19 cellular contexts compared by ENCODE assay signal in genomic region chr19:38211779-38212178, GRCh38. TPM values are rescaled to one million over a fixed set of nuclear protein-coding genes. Genes with fewer than 3 reads are reported as not detected.
A peak's percentile ranks its signal among the peaks of the same experiment; 100 is the strongest.
DNase-seq lines count a peak whose midpoint lies in the region; ATAC-seq and TF ChIP-seq lines count a peak whose summit lies in the region.
"Had no signal": no experiment of that assay in that cellular context is flagged by ENCODE, and none has a peak within 500 bp of the region (broad histone marks: within the 10 kb centered on the region; RNA-seq: fewer than 3 reads in every experiment).

No MANE protein-coding gene starts in this region.

- H3K27ac Mint-ChIP-seq in endodermal cell = no peak overlapping the region
- H3K27ac Mint-ChIP-seq: CD14-positive monocyte had no signal

- no peaks in the 10 kb centered on the region for H3K9me3 Mint-ChIP-seq in endodermal cell

- peaks cover 18% of the 10 kb centered on the region for H3K4me1 Mint-ChIP-seq in endodermal cell

- H3K36me3 Mint-ChIP-seq in endodermal cell (ENCODE audit: low read depth) = no peaks in the 10 kb centered on the region

- H3K4me3 Mint-ChIP-seq in endodermal cell = no peak overlapping the region
- H3K4me3 Mint-ChIP-seq: CD14-positive monocyte had no signal

- H3K9me3 ChIP-seq in ES-I3 (ENCODE audit: control insufficient read depth, insufficient read depth, low read length) (no peaks in the 10 kb centered on the region), HUES64 (ENCODE audit: insufficient read depth, low read depth, low read length) (no peaks in the 10 kb centered on the region), endodermal cell (ENCODE audit: control insufficient read depth, low read length) (no peaks in the 10 kb centered on the region), adrenal gland (replicated peaks in 1 of 3) (no peaks in the 10 kb centered on the region)
- H3K9me3 ChIP-seq in effector memory CD4-positive, alpha-beta T cell (ENCODE audit: control insufficient read depth, low read length) = no peaks in the 10 kb centered on the region
- H3K9me3 ChIP-seq: MG63 had no signal

- WGBS in HUES64 = 24% methylated on average over 12 of the region's 17 CpGs
- WGBS in endodermal cell (ENCODE audit: insufficient coverage in 1 of 2, insufficient read length in 1 of 2), 2 experiments = 55% methylated on average over 15 of the region's 17 CpGs; no CpG with 5 or more reads in 1 of the 2 experiments
- 37 to 59% (median 54%) methylated on average over 2 to 17 of the region's 17 CpGs for WGBS in adrenal gland, 4 donors

- peaks cover 40% of the 10 kb centered on the region for H3K27me3 Mint-ChIP-seq in endodermal cell (ENCODE audit: insufficient read depth)

- H3K27me3 ChIP-seq in HUES64 (ENCODE audit: insufficient read depth, low read length) = no peaks in the 10 kb centered on the region
- H3K27me3 ChIP-seq in endodermal cell (ENCODE audit: control insufficient read depth, insufficient read depth, low read length, poor library complexity, severe bottlenecking) = peaks cover 24% of the 10 kb centered on the region
- H3K27me3 ChIP-seq in adrenal gland = peaks cover 10% of the 10 kb centered on the region
- H3K27me3 ChIP-seq in effector memory CD4-positive, alpha-beta T cell (replicated peaks; ENCODE audit: control insufficient read depth, insufficient read depth, low read length, poor library complexity, severe bottlenecking) = peaks cover 13% of the 10 kb centered on the region
- H3K27me3 ChIP-seq: MG63 had no signal

- no peak for ATAC-seq in HG03565 (IDR thresholded peaks at IDR 0.05; ENCODE audit: unreplicated experiment)
- ATAC-seq: Panc1 had no signal

- intact Hi-C loops in adrenal gland (cut with DNase I) = no loop called here

- TF ChIP-seq CTCF in endodermal cell (conservative IDR thresholded peaks at IDR 0.05) (no peak), adrenal gland (IDR thresholded peaks at IDR 0.05) (no peak)

- TF ChIP-seq POLR2A in adrenal gland (IDR thresholded peaks at IDR 0.05) = no peak

- H3K36me3 ChIP-seq in ES-I3 (ENCODE audit: insufficient read depth, low read length) (no peaks in the 10 kb centered on the region), HUES64 (ENCODE audit: insufficient read depth, low read length) (no peaks in the 10 kb centered on the region), endodermal cell (ENCODE audit: control insufficient read depth, insufficient read depth, low read length) (no peaks in the 10 kb centered on the region), adrenal gland (replicated peaks in 1 of 2) (no peaks in the 10 kb centered on the region)
- H3K36me3 ChIP-seq in effector memory CD4-positive, alpha-beta T cell (ENCODE audit: control insufficient read depth, insufficient read depth, low read length) = no peaks in the 10 kb centered on the region

- H3K9ac ChIP-seq in ES-I3 (ENCODE audit: low read depth, low read length) (peak overlapping the region; percentile 17; the same call in 1 of the 2 replicates), HUES64 (ENCODE audit: low read depth, low read length) (no peak overlapping the region), endodermal cell (ENCODE audit: extremely low read depth, low read length, poor library complexity, severe bottlenecking) (no peak overlapping the region)

- no peak overlapping the region; the same call in 1 of the 2 replicates for H3K27ac ChIP-seq in HUES64 (ENCODE audit: low read depth, low read length)
- no peak overlapping the region for H3K27ac ChIP-seq in endodermal cell (ENCODE audit: low read depth, low read length)
- H3K27ac ChIP-seq in adrenal gland = no peak overlapping the region
- H3K27ac ChIP-seq in effector memory CD4-positive, alpha-beta T cell (ENCODE audit: insufficient read depth, low read length, poor library complexity, severe bottlenecking) = no peak overlapping the region

- H3K4me3 ChIP-seq in HUES64 (ENCODE audit: low read length) (peak overlapping the region; percentile 59), endodermal cell (ENCODE audit: low read length) (no peak overlapping the region), adrenal gland (no peak overlapping the region)
- no peak overlapping the region for H3K4me3 ChIP-seq in effector memory CD4-positive, alpha-beta T cell (ENCODE audit: insufficient read depth, low read depth, low read length, poor library complexity, severe bottlenecking)
- H3K4me3 ChIP-seq: MG63 had no signal

- DNase-seq in endodermal cell = peak; percentile 81
- DNase-seq in left kidney (ENCODE audit: low read depth, low spot score) = peak; percentile 60
- DNase-seq in adrenal gland = no peak
- no peak for DNase-seq in effector memory CD4-positive, alpha-beta T cell
- DNase-seq in hepatic stellate cell (ENCODE audit: low spot score) = no peak
- DNase-seq: COR-L47, DMS153, MG63, NCI-H1105, NCI-H1694 treated with DMSO at 0.1 percent for 48 hours, NCI-H2171, NCI-H510A, NCI-H82, Right ventricle myocardium superior had no signal

- H3K4me1 ChIP-seq in ES-I3 (ENCODE audit: insufficient read depth, low read length) (peaks cover 4% of the 10 kb centered on the region; the same call in 1 of the 2 replicates), HUES64 (ENCODE audit: insufficient read depth, low read length) (0 out of 2 replicates have a peak, but pooled peaks cover under 1% of the 10 kb centered on the region), endodermal cell (ENCODE audit: control insufficient read depth, insufficient read depth, low read length) (no peaks in the 10 kb centered on the region), adrenal gland (replicated peaks in 1 of 2) (no peaks in the 10 kb centered on the region)
- peaks cover 25% of the 10 kb centered on the region for H3K4me1 ChIP-seq in effector memory CD4-positive, alpha-beta T cell (ENCODE audit: control insufficient read depth, insufficient read depth, low read length, poor library complexity, severe bottlenecking)

RNA-seq across cellular contexts. Expression of gene DPF1, which starts 12.2 kb away (rescaled TPM):
- 10.9 TPM for polyA plus RNA-seq in HUES64 (2013, experiment 1 of 2)
- 7.2 TPM for polyA plus RNA-seq in HUES64 (2013, experiment 2 of 2)
- total RNA-seq in endodermal cell (1 to 10 TPM; 3.3 to 4.5 TPM), adrenal gland (under 1 TPM in 3 of 8 donors, not detected in 5; 0.37 to 0.83 (median 0.67) TPM)
- polyA plus RNA-seq in endodermal cell (2013, experiment 1 of 2) = 12.8 TPM
- polyA plus RNA-seq in endodermal cell (2013, experiment 2 of 2) = 14.5 TPM
- polyA plus RNA-seq in adrenal gland = under 1 TPM; 0.17 to 0.97 (median 0.40) TPM
- total RNA-seq: Right ventricle myocardium superior had no signal
- polyA plus RNA-seq: CD14-positive monocyte had no signal

RNA-seq across cellular contexts. Expression of gene PPP1R14A, which starts 44.4 kb away (rescaled TPM):
- 4.4 TPM for polyA plus RNA-seq in HUES64 (2013, experiment 1 of 2)
- polyA plus RNA-seq in HUES64 (2013, experiment 2 of 2) = 7.0 TPM
- total RNA-seq in endodermal cell (10 to 100 TPM in 1 of 2 donors, 1 to 10 TPM in 1; 8.6 to 13.8 TPM), adrenal gland (100 to 1,000 TPM in 7 of 8 donors, 10 to 100 TPM in 1; 82.6 to 250 (median 147) TPM)
- polyA plus RNA-seq in endodermal cell (2013, experiment 1 of 2) = 8.8 TPM
- polyA plus RNA-seq in endodermal cell (2013, experiment 2 of 2) = 7.4 TPM
- 100 to 1,000 TPM in 2 of 3 donors, 10 to 100 TPM in 1; 14.8 to 366 (median 340) TPM for polyA plus RNA-seq in adrenal gland
- polyA plus RNA-seq: CD14-positive monocyte had no signal

RNA-seq across cellular contexts. Expression of gene SPINT2, which starts 52.6 kb away (rescaled TPM):
- 158 TPM for polyA plus RNA-seq in HUES64 (2013, experiment 1 of 2)
- polyA plus RNA-seq in HUES64 (2013, experiment 2 of 2) = 161 TPM
- total RNA-seq in endodermal cell = 100 to 1,000 TPM; 415 to 487 TPM
- polyA plus RNA-seq in endodermal cell (2013, experiment 1 of 2) = 136 TPM
- 110 TPM for polyA plus RNA-seq in endodermal cell (2013, experiment 2 of 2)
- total RNA-seq in adrenal gland = 100 to 1,000 TPM in 1 of 8 donors, 10 to 100 TPM in 7; 38.1 to 233 (median 76.0) TPM
- 10 to 100 TPM; 33.4 to 44.0 (median 33.8) TPM for polyA plus RNA-seq in adrenal gland

Comparison
In these comparisons a context has a peak if more than half of its experiments do, and no peak if none do; other contexts are left out.
1. DNase-seq: peak in endodermal cell (single experiment) and left kidney (single experiment); none in adrenal gland (0 of 7), effector memory CD4-positive, alpha-beta T cell (0 of 3) and hepatic stellate cell (single experiment).
2. RNA of gene PPP1R14A, which starts 44.4 kb away (total RNA-seq): 82.6 to 250 TPM in adrenal gland; 8.6 to 13.8 TPM in endodermal cell; every median in the first group is over 4 times any median in the second.